In genomic region chr1:154328318-154329151, GRCh38 we compare ENCODE assay signal across 9 cellular contexts. TPM values are rescaled to one million over a fixed set of nuclear protein-coding genes. Genes with fewer than 3 reads are reported as not detected.
DNase-seq lines count a peak whose midpoint lies in the region; ATAC-seq and TF ChIP-seq lines count a peak whose summit lies in the region.
"Had no signal": no experiment of that assay in that cellular context is flagged by ENCODE, and none has a peak within 500 bp of the region (broad histone marks: within the 10 kb centered on the region; RNA-seq: fewer than 3 reads in every experiment).

No MANE protein-coding gene starts in this region.

- H3K27me3 Mint-ChIP-seq in activated naive CD4-positive, alpha-beta T cell treated with anti-CD3 and anti-CD28 coated beads, Interleukin-2, amount 50 U/mL, for 24 hours, result no peaks in the 10 kb centered on the region
- H3K27me3 Mint-ChIP-seq in osteocyte (ENCODE audit: unreplicated experiment), result peaks cover 3% of the 10 kb centered on the region

- POLR2A ChIA-PET in SK-N-SH (lab: Yijun Ruan, JAX), result interaction anchor here (1.3 kb wide), 1 partner anchor 108 kb away, joined by 4 read pairs; the partner anchor contains the start of gene UBAP2L

- peak overlapping the region; percentile 85 for H3K4me3 Mint-ChIP-seq in activated naive CD4-positive, alpha-beta T cell treated with anti-CD3 and anti-CD28 coated beads, Interleukin-2, amount 50 U/mL, for 24 hours
- H3K4me3 Mint-ChIP-seq in osteocyte (ENCODE audit: unreplicated experiment), result peak overlapping the region; percentile 71

- H3K27ac Mint-ChIP-seq in activated naive CD4-positive, alpha-beta T cell treated with anti-CD3 and anti-CD28 coated beads, Interleukin-2, amount 50 U/mL, for 24 hours, result no peak overlapping the region
- H3K27ac Mint-ChIP-seq in osteocyte (ENCODE audit: unreplicated experiment), result peak overlapping the region; percentile 98

- no peaks in the 10 kb centered on the region for H3K36me3 Mint-ChIP-seq in activated naive CD4-positive, alpha-beta T cell treated with anti-CD3 and anti-CD28 coated beads, Interleukin-2, amount 50 U/mL, for 24 hours
- peaks cover 19% of the 10 kb centered on the region for H3K36me3 Mint-ChIP-seq in osteocyte (ENCODE audit: unreplicated experiment)

- H2AFZ ChIP-seq in DND-41 (ENCODE audit: low read depth, low read length), result peak overlapping the region; percentile 55
- H2AFZ ChIP-seq in SK-N-SH (ENCODE audit: low read depth), result no peak overlapping the region; the same call in 1 of the 2 replicates

- DNase-seq in DND-41, result peak; percentile 91
- peak; percentile 92 for DNase-seq in SK-N-SH
- peak; percentile 73 for DNase-seq in globus pallidus (ENCODE audit: low spot score)
- peak; percentile 90 for DNase-seq in osteocyte (ENCODE audit: extremely low spot score, unreplicated experiment)
- peak; percentile 60 for DNase-seq in superior temporal gyrus (ENCODE audit: extremely low spot score)

- H3K36me3 ChIP-seq in DND-41 (ENCODE audit: insufficient read depth, low read length) (peaks cover 31% of the 10 kb centered on the region), SK-N-SH (replicated peaks in 1 of 2; ENCODE audit: control insufficient read depth in 1 of 2, insufficient read depth in 2 of 2, low read length in 1 of 2) (peaks cover 24 to 28% of the 10 kb centered on the region in 2 experiments)

- H3K27ac ChIP-seq in DND-41 (ENCODE audit: low read length) (peak overlapping the region; percentile 26; the same call in 1 of the 2 replicates), SK-N-SH (ENCODE audit: low read depth in 2 of 2, low read length in 1 of 2) (peak overlapping the region; percentile 16 to 26; a peak in 2 of 4 replicates)

- CTCF ChIA-PET in SK-N-SH (lab: Yijun Ruan, JAX), result interaction anchor here (1.0 to 6.3 kb wide), 10 partner anchors 7 to 151 kb away, joined by 3 to 99 read pairs (median 5); partner anchors contain the start of gene HAX1

- H3K4me1 Mint-ChIP-seq in activated naive CD4-positive, alpha-beta T cell treated with anti-CD3 and anti-CD28 coated beads, Interleukin-2, amount 50 U/mL, for 24 hours, result peaks cover 61% of the 10 kb centered on the region
- peaks cover 38% of the 10 kb centered on the region for H3K4me1 Mint-ChIP-seq in osteocyte (ENCODE audit: unreplicated experiment)

- H3K79me2 ChIP-seq in DND-41 (ENCODE audit: insufficient read depth, low read length) (peaks cover 13% of the 10 kb centered on the region), SK-N-SH (ENCODE audit: insufficient read depth) (peaks cover 38% of the 10 kb centered on the region)

- H3K9me2 ChIP-seq in SK-N-SH, result no peaks in the 10 kb centered on the region

- peaks cover 50% of the 10 kb centered on the region for H3K4me1 ChIP-seq in DND-41 (ENCODE audit: insufficient read depth, low read length)
- H3K4me1 ChIP-seq in SK-N-SH (ENCODE audit: control insufficient read depth in 1 of 2, insufficient read depth in 2 of 2, low read depth in 1 of 2, low read length in 1 of 2), result peaks cover 21 to 38% of the 10 kb centered on the region in 2 experiments; a peak in 3 of 4 replicates

- H4K20me1 ChIP-seq in DND-41 (ENCODE audit: insufficient read depth, low read length) (peaks cover 36% of the 10 kb centered on the region), SK-N-SH (ENCODE audit: insufficient read depth) (peaks cover 20% of the 10 kb centered on the region)

- WGBS in SK-N-SH (ENCODE audit: low lambda C conversion rate), result 40% methylated on average over 31 of the region's 76 CpGs

- H3K9ac ChIP-seq in DND-41 (ENCODE audit: low read depth, low read length), result peak overlapping the region; percentile 51
- no peak overlapping the region for H3K9ac ChIP-seq in SK-N-SH

- no peaks in the 10 kb centered on the region for H3K27me3 ChIP-seq in DND-41 (ENCODE audit: insufficient read depth, low read length, poor library complexity)
- H3K27me3 ChIP-seq in SK-N-SH (ENCODE audit: insufficient read depth), result no peaks in the 10 kb centered on the region

- no peak for TF ChIP-seq CTCF in DND-41 (IDR thresholded peaks at IDR 0.05; ENCODE audit: borderline replicate concordance, extremely low read depth, low read length, poor library complexity, severe bottlenecking)
- no peak for TF ChIP-seq CTCF in SK-N-SH (IDR thresholded peaks at IDR 0.05)
- TF ChIP-seq CTCF in osteocyte (IDR thresholded peaks at IDR 0.05), result no peak

- peaks cover 11% of the 10 kb centered on the region for H3F3A ChIP-seq in SK-N-SH (replicated peaks; ENCODE audit: insufficient read depth)

- peak overlapping the region; percentile 92 for H3K4me2 ChIP-seq in DND-41 (ENCODE audit: insufficient read depth, low read length)
- H3K4me2 ChIP-seq in SK-N-SH, result peak overlapping the region; percentile 91

- peak overlapping the region; percentile 12 to 69; a peak in 3 of 4 replicates for H3K4me3 ChIP-seq in DND-41 (ENCODE audit: low read depth in 1 of 2, low read length in 2 of 2)
- H3K4me3 ChIP-seq in SK-N-SH (ENCODE audit: low read depth in 2 of 2, low read length in 1 of 2), result peak overlapping the region; percentile 49 to 57

- no peak for TF ChIP-seq RAD21 in SK-N-SH (IDR thresholded peaks at IDR 0.05; ENCODE audit: low read length)

- ATAC-seq in DND-41 (ENCODE audit: insufficient read depth, low read depth), result peak; percentile 79
- peak; percentile 53 for ATAC-seq in HG03280 (IDR thresholded peaks at IDR 0.05; ENCODE audit: unreplicated experiment)
- no peak for ATAC-seq in HG03342 (IDR thresholded peaks at IDR 0.05; ENCODE audit: unreplicated experiment)

- H3K9me3 ChIP-seq in DND-41 (ENCODE audit: insufficient read depth, low read length, severe bottlenecking), result no peaks in the 10 kb centered on the region
- no peaks in the 10 kb centered on the region for H3K9me3 ChIP-seq in SK-N-SH

- H3K9me3 Mint-ChIP-seq in activated naive CD4-positive, alpha-beta T cell treated with anti-CD3 and anti-CD28 coated beads, Interleukin-2, amount 50 U/mL, for 24 hours, result no peaks in the 10 kb centered on the region
- H3K9me3 Mint-ChIP-seq in osteocyte (ENCODE audit: unreplicated experiment), result no peaks in the 10 kb centered on the region

- no peak for TF ChIP-seq EP300 in SK-N-SH (IDR thresholded peaks at IDR 0.05; ENCODE audit: borderline replicate concordance in 1 of 2, low read depth in 1 of 2, low read length in 1 of 2)

TF ChIP-seq in SK-N-SH, 30 proteins besides CTCF, POLR2A, EP300 and RAD21:
- TF ChIP-seq NRF1 (IDR thresholded peaks at IDR 0.05; ENCODE audit: low read depth, low read length) (no peak), MXI1 (IDR thresholded peaks at IDR 0.05; ENCODE audit: low read depth, low read length) (peak; percentile 40; the same call in 1 of the 2 replicates), GATA2 (CRISPR knock-in tag; IDR thresholded peaks at IDR 0.05) (no peak), IRF3 (IDR thresholded peaks at IDR 0.05; ENCODE audit: low read depth, low read length) (no peak)

RNA-seq across cellular contexts. Expression of gene ATP8B2, which starts 3.2 kb away (rescaled TPM):
- 42.7 and 50.7 TPM in 2 replicates for polyA plus RNA-seq in SK-N-SH (2012; rRNA removed)
- 29.9 and 42.8 TPM in 2 replicates for polyA plus RNA-seq in SK-N-SH (2012; cell fraction: cytosol; rRNA removed)
- polyA plus RNA-seq in SK-N-SH (2012; cell fraction: nucleus; rRNA removed), result 71.3 and 72.5 TPM in 2 replicates
- total RNA-seq in osteocyte, result 94.4 and 98.5 TPM in 2 replicates

RNA-seq across cellular contexts. Expression of gene AQP10, which starts 7.6 kb away (rescaled TPM):
- polyA plus RNA-seq in SK-N-SH (2012; rRNA removed), result 0.02 and 0.13 TPM in 2 replicates
- 0.01 and 0.09 TPM in 2 replicates for polyA plus RNA-seq in SK-N-SH (2012; cell fraction: cytosol; rRNA removed)
- polyA plus RNA-seq in SK-N-SH (2012; cell fraction: nucleus; rRNA removed), result 0.04 and 0.09 TPM in 2 replicates
- not detected in 2 replicates for total RNA-seq in osteocyte
- total RNA-seq: activated CD8-positive, alpha-beta memory T cell treated with anti-CD3 and anti-CD28 coated beads for 36 hours had no signal

RNA-seq across cellular contexts. Expression of gene HAX1, which starts 56.1 kb away (rescaled TPM):
- 74.1 and 106 TPM in 2 replicates for polyA plus RNA-seq in SK-N-SH (2012; rRNA removed)
- polyA plus RNA-seq in SK-N-SH (2012; cell fraction: cytosol; rRNA removed), result 69.9 and 85.7 TPM in 2 replicates
- polyA plus RNA-seq in SK-N-SH (2012; cell fraction: nucleus; rRNA removed), result 88.9 and 96.0 TPM in 2 replicates
- 93.7 and 99.9 TPM in 2 replicates for total RNA-seq in osteocyte
